ENCODE assay signal across 8 cellular contexts in the genomic region with DNA sequence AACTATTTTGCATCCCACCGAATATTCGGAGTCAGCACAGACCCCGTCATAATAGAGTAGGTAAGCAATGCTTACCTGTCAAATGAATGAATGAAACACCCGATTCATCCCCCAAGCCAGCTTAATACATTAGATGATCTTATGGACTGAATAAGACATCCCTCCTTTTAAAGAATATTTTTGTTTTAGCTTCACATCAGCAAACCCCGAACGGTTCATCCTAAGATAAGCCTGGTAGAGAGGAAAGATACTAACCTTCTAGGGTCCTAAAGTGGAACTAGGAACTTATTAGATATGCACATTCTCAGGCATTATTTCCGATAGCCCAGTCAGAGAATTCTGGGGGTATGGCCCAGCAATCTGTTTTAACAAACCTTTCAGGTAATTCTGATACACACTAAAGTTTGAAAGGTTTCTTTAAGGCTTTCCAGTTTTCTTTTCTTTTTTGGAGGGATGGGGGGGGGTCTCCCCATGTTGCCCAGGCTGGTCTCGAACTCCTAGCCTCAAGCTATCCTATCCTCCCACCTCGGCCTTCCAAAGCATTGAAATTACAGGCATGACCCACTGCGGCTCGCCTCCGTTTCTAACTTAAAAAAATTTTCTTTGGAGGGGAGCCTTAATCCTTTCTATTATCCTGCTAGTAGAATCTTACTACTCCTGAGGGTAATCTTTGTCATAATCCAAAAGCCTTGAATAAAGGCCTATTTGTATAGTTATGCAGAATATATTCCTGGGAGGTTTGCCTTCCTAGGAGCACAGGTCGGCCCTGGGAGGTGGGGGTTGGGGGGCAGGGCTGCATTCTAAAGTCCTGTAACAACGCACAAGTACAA. TPM values are rescaled to one million over a fixed set of nuclear protein-coding genes. Genes with fewer than 3 reads are reported as not detected.
DNase-seq lines count a peak whose midpoint lies in the region; ATAC-seq, FAIRE-seq and TF ChIP-seq lines count a peak whose summit lies in the region.

No MANE protein-coding gene starts in this region.

- DNase-seq in SK-N-SH (no peak), astrocyte (ENCODE audit: low read depth) (no peak), NCI-H2227 treated with DMSO at 0.1 percent for 48 hours (lab: John Stamatoyannopoulos, UW) (no peak), mucosa of gallbladder (ENCODE audit: low spot score) (no peak)

- peak overlapping the region; percentile 95 for H3K4me3 Mint-ChIP-seq in astrocyte (ENCODE audit: unreplicated experiment)

- no peak for TF ChIP-seq CTCF in SK-N-SH (IDR thresholded peaks at IDR 0.05)
- no peak for TF ChIP-seq CTCF in astrocyte (IDR thresholded peaks at IDR 0.05; ENCODE audit: insufficient read depth, low read depth, low read length)

- WGBS in SK-N-SH (ENCODE audit: low lambda C conversion rate), result 38% methylated on average over 14 of the region's 14 CpGs

- peaks cover 0 to 18% of the 10 kb centered on the region in 2 experiments for H3K36me3 ChIP-seq in SK-N-SH (replicated peaks in 1 of 2; ENCODE audit: control insufficient read depth in 1 of 2, insufficient read depth in 2 of 2, low read length in 1 of 2)
- no peaks in the 10 kb centered on the region for H3K36me3 ChIP-seq in astrocyte (ENCODE audit: insufficient read depth, low read length)

- H3K4me2 ChIP-seq in SK-N-SH (peak overlapping the region; percentile 81), astrocyte (ENCODE audit: low read length) (peak overlapping the region; percentile 86)

- POLR2A ChIA-PET in SK-N-SH (lab: Yijun Ruan, JAX), result interaction anchor here (0.6 to 1.0 kb wide), 3 partner anchors 132 to 508 kb away, joined by 3 to 6 read pairs (median 4); partner anchors contain the start of gene SLC35F5

- FAIRE-seq in astrocyte (lab: Jason Lieb, UNC), result no peak

- no peak for ATAC-seq in SK-N-SH treated with all-trans-retinoic acid at 6 μM for 48 hours
- no peak for ATAC-seq in GM18868 (IDR thresholded peaks at IDR 0.05; ENCODE audit: unreplicated experiment)

- H3K4me3 ChIP-seq in SK-N-SH (ENCODE audit: low read depth in 2 of 2, low read length in 1 of 2) (peak overlapping the region; percentile 73 to 87), astrocyte (ENCODE audit: insufficient read depth, low read depth, low read length) (peak overlapping the region; percentile 83)

- no peaks in the 10 kb centered on the region for H3K27me3 Mint-ChIP-seq in astrocyte (ENCODE audit: low read depth, unreplicated experiment)

- H3K9ac ChIP-seq in SK-N-SH, result peak overlapping the region; percentile 89
- H3K9ac ChIP-seq in astrocyte (ENCODE audit: low read length), result peak overlapping the region; percentile 90

- no peaks in the 10 kb centered on the region for H3K27me3 ChIP-seq in SK-N-SH (ENCODE audit: insufficient read depth)
- no peaks in the 10 kb centered on the region for H3K27me3 ChIP-seq in astrocyte (ENCODE audit: insufficient read depth, low read length)
- no peaks in the 10 kb centered on the region for H3K27me3 ChIP-seq in layer of hippocampus (ENCODE audit: control insufficient read depth, insufficient read depth, low read length)

- peak overlapping the region; percentile 93 for H3K27ac Mint-ChIP-seq in astrocyte (ENCODE audit: unreplicated experiment)

- peak overlapping the region; percentile 68; the same call in 1 of the 2 replicates for H2AFZ ChIP-seq in SK-N-SH (ENCODE audit: low read depth)
- H2AFZ ChIP-seq in astrocyte (ENCODE audit: low read depth, low read length), result peak overlapping the region; percentile 70

- no peaks in the 10 kb centered on the region for H3K9me3 ChIP-seq in SK-N-SH
- no peaks in the 10 kb centered on the region for H3K9me3 ChIP-seq in astrocyte (ENCODE audit: insufficient read depth, low read depth, low read length)

- peaks cover 20% of the 10 kb centered on the region for H3F3A ChIP-seq in SK-N-SH (replicated peaks; ENCODE audit: insufficient read depth)

- H3K4me1 ChIP-seq in SK-N-SH (ENCODE audit: control insufficient read depth in 1 of 2, insufficient read depth in 2 of 2, low read depth in 1 of 2, low read length in 1 of 2) (peaks cover 16 to 30% of the 10 kb centered on the region in 2 experiments), astrocyte (ENCODE audit: insufficient read depth, low read length) (peaks cover 34% of the 10 kb centered on the region)

- H3K79me2 ChIP-seq in SK-N-SH (ENCODE audit: insufficient read depth) (peaks cover 76% of the 10 kb centered on the region), astrocyte (ENCODE audit: insufficient read depth, low read length) (peaks cover 70% of the 10 kb centered on the region)

- H4K20me1 ChIP-seq in SK-N-SH (ENCODE audit: insufficient read depth), result peaks cover 23% of the 10 kb centered on the region
- peaks cover 20% of the 10 kb centered on the region for H4K20me1 ChIP-seq in astrocyte (ENCODE audit: insufficient read depth, low read length)

- H3K9me2 ChIP-seq in SK-N-SH, result no peaks in the 10 kb centered on the region

- TF ChIP-seq EP300 in SK-N-SH (IDR thresholded peaks at IDR 0.05; ENCODE audit: borderline replicate concordance in 1 of 2, low read depth in 1 of 2, low read length in 1 of 2), result no peak

- peaks cover 6% of the 10 kb centered on the region for H3K36me3 Mint-ChIP-seq in astrocyte (ENCODE audit: low read depth, unreplicated experiment)

- CTCF ChIA-PET in SK-N-SH (lab: Yijun Ruan, JAX), result interaction anchor here (1.3 kb wide), 1 partner anchor 17 kb away, joined by 3 read pairs; no protein-coding TSS in a partner anchor

- TF ChIP-seq RAD21 in SK-N-SH (IDR thresholded peaks at IDR 0.05; ENCODE audit: low read length), result no peak

- peaks cover 37% of the 10 kb centered on the region for H3K4me1 Mint-ChIP-seq in astrocyte (ENCODE audit: low read depth, unreplicated experiment)

- H3K27ac ChIP-seq in SK-N-SH (ENCODE audit: low read depth in 2 of 2, low read length in 1 of 2) (peak overlapping the region; percentile 92 to 99), astrocyte (ENCODE audit: low read depth, low read length) (peak overlapping the region; percentile 81), layer of hippocampus (ENCODE audit: low read depth, low read length) (peak overlapping the region; percentile 95), temporal lobe (ENCODE audit: low read depth, low read length) (peak overlapping the region; percentile 88)

- no peaks in the 10 kb centered on the region for H3K9me3 Mint-ChIP-seq in astrocyte (ENCODE audit: unreplicated experiment)

TF ChIP-seq in SK-N-SH, 30 proteins besides CTCF, POLR2A, EP300 and RAD21 (continues in another document):
- no peak for TF ChIP-seq USF2 (IDR thresholded peaks at IDR 0.05; ENCODE audit: borderline replicate concordance, low read depth, low read length)
- TF ChIP-seq, protein P1, sequence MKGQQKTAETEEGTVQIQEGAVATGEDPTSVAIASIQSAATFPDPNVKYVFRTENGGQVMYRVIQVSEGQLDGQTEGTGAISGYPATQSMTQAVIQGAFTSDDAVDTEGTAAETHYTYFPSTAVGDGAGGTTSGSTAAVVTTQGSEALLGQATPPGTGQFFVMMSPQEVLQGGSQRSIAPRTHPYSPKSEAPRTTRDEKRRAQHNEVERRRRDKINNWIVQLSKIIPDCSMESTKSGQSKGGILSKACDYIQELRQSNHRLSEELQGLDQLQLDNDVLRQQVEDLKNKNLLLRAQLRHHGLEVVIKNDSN (IDR thresholded peaks at IDR 0.05; ENCODE audit: borderline replicate concordance, low read depth), result no peak
- TF ChIP-seq, protein P2, sequence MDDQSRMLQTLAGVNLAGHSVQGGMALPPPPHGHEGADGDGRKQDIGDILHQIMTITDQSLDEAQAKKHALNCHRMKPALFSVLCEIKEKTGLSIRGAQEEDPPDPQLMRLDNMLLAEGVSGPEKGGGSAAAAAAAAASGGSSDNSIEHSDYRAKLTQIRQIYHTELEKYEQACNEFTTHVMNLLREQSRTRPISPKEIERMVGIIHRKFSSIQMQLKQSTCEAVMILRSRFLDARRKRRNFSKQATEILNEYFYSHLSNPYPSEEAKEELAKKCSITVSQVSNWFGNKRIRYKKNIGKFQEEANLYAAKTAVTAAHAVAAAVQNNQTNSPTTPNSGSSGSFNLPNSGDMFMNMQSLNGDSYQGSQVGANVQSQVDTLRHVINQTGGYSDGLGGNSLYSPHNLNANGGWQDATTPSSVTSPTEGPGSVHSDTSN (IDR thresholded peaks at IDR 0.05), result no peak

TF ChIP-seq in SK-N-SH treated with all-trans-retinoic acid at 6 μM for 48 hours, 23 proteins besides CTCF, POLR2A, EP300 and RAD21 (continues in another document):
- no peak for TF ChIP-seq POU6F1 (CRISPR knock-in tag; IDR thresholded peaks at IDR 0.05; ENCODE audit: borderline replicate concordance, low read depth)
- no peak for TF ChIP-seq ESRRG (CRISPR knock-in tag; IDR thresholded peaks at IDR 0.05)
- TF ChIP-seq ARNTL (CRISPR knock-in tag; IDR thresholded peaks at IDR 0.05; ENCODE audit: borderline replicate concordance, low read depth), result no peak
- no peak for TF ChIP-seq ZC3H10 (CRISPR knock-in tag; IDR thresholded peaks at IDR 0.05)
- no peak for TF ChIP-seq TOX (CRISPR knock-in tag; IDR thresholded peaks at IDR 0.05; ENCODE audit: borderline replicate concordance)

RNA-seq across cellular contexts. Expression of gene ACTR3, which starts 1.0 kb away (rescaled TPM):
- 90.8 and 111 TPM in 2 replicates for polyA plus RNA-seq in SK-N-SH (2012; rRNA removed)
- polyA plus RNA-seq in SK-N-SH (2012; cell fraction: cytosol; rRNA removed), result 130 and 172 TPM in 2 replicates
- polyA plus RNA-seq in SK-N-SH (2012; cell fraction: nucleus; rRNA removed), result 35.2 and 85.3 TPM in 2 replicates
- total RNA-seq in astrocyte, result 488 and 495 TPM in 2 replicates
- total RNA-seq in temporal lobe, result 108 TPM
- 184 TPM for total RNA-seq in mucosa of gallbladder
